Comparison of ENCODE assay signal across 8 cellular contexts in genomic region chr22:41367039-41367679, GRCh38. TPM values are rescaled to one million over a fixed set of nuclear protein-coding genes. Genes with fewer than 3 reads are reported as not detected.
DNase-seq lines count a peak whose midpoint lies in the region; TF ChIP-seq lines count a peak whose summit lies in the region.

No MANE protein-coding gene starts in this region.

- no peaks in the 10 kb centered on the region for H3K36me3 ChIP-seq in H7 (replicated peaks; ENCODE audit: control insufficient read depth, insufficient read depth, low read length)

- no peaks in the 10 kb centered on the region for H3K9me3 ChIP-seq in AG04450 (ENCODE audit: control insufficient read depth, insufficient read depth, low read length)

- POLR2A ChIA-PET in AG04450 (lab: Yijun Ruan, JAX) = interaction anchor here (0.5 to 4.6 kb wide), 10 partner anchors 10 to 81 kb away, joined by 3 to 63 read pairs (median 4); partner anchors contain the start of genes TEF and ZC3H7B

- intact Hi-C loops in cardiac septum (cut with DNase I) = no loop called here

- peak; percentile 93 for DNase-seq in AG04450 (ENCODE audit: low read depth, low spot score)
- peak; percentile 88 for DNase-seq in H7
- DNase-seq in NCI-H524 (lab: John Stamatoyannopoulos, UW) = peak; percentile 96 to 99
- DNase-seq in cardiac septum (ENCODE audit: low spot score) = peak; percentile 96
- peak; percentile 96 for DNase-seq in pons (ENCODE audit: low spot score)
- DNase-seq in HuH-7 (ENCODE audit: low spot score) = no peak
- no peak for DNase-seq in activated CD8-positive, alpha-beta memory T cell treated with anti-CD3 and anti-CD28 coated beads for 24 hours

- H3K27me3 ChIP-seq in AG04450 (ENCODE audit: control insufficient read depth, insufficient read depth, low read length) = no peaks in the 10 kb centered on the region
- H3K27me3 ChIP-seq in H7 (ENCODE audit: control insufficient read depth, insufficient read depth, low read length) = no peaks in the 10 kb centered on the region

- H3K27ac ChIP-seq in AG04450 (ENCODE audit: low read depth, low read length) (no peak overlapping the region), angular gyrus (ENCODE audit: low read depth, low read length) (peak overlapping the region; percentile 99)

- peak; percentile 60 for TF ChIP-seq CTCF in AG04450 (IDR thresholded peaks at IDR 0.05; ENCODE audit: low read depth, low read length)

- CTCF ChIA-PET in AG04450 (lab: Charles Lee) = interaction anchor here (0.8 to 1.6 kb wide), 4 partner anchors 10 to 160 kb away, joined by 3 to 5 read pairs (median 3); partner anchors contain the start of gene TEF

- H3K4me3 ChIP-seq in AG04450 (ENCODE audit: low read depth, low read length) (peak overlapping the region; percentile 55), H7 (ENCODE audit: insufficient read depth, low read depth, low read length) (no peak overlapping the region)

RNA-seq across cellular contexts. Expression of gene TEF, which starts 14.6 kb away (rescaled TPM):
- 13.7 and 18.3 TPM in 2 replicates for polyA plus RNA-seq in AG04450 (2011; rRNA removed)
- 30.0 and 41.1 TPM in 2 replicates for polyA minus RNA-seq in AG04450 (2011; rRNA and poly(A)+ RNA removed)
- total RNA-seq in H7 (2014; rRNA removed; shearing (Covaris generic)) = 4.8 and 12.7 TPM in 2 replicates
- total RNA-seq in cardiac septum = 14.0 TPM

Comparison
In these comparisons a context has a peak if more than half of its experiments do, and no peak if none do; other contexts are left out.
1. DNase-seq: peak in AG04450 (single experiment), H7 (single experiment), NCI-H524 (2 of 2), cardiac septum (single experiment) and pons (single experiment); none in HuH-7 (single experiment) and activated CD8-positive, alpha-beta memory T cell treated with anti-CD3 and anti-CD28 coated beads for 24 hours (single experiment).